In the genomic region with DNA sequence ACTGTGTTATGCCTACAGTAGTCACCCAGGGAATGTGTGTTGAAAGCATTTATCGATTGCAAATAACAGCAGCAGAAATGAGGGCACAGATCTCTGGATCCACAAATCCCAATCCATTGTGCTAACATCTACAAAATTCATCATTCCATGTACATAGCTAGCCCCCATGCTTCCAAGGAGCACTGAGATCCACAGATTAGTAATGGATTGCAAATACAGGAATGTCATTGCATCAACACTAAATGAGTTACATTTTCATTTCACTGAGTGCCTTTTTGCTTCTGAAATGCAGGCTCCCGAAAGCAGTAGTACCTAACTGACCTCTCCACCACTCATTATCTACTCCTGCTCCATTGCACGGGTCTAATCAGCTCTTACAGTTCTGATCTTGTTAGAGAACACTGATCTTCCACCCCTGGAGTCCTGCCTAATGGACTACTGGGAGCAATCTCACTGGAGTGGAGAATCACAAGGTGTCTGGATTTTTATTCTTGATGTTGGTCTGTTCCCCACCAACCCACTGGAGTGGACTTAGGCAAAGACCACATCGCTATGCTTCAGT, we compare ENCODE assay signal across 32 cellular contexts. TPM values are rescaled to one million over a fixed set of nuclear protein-coding genes. Genes with fewer than 3 reads are reported as not detected.
"Had no signal": no experiment of that assay in that cellular context is flagged by ENCODE, and none has a peak within 500 bp of the region (broad histone marks: within the 10 kb centered on the region; RNA-seq: fewer than 3 reads in every experiment).

No MANE protein-coding gene starts in this region.

- H3K4me1 Mint-ChIP-seq: activated naive CD4-positive, alpha-beta T cell treated with anti-CD3 and anti-CD28 coated beads, Interleukin-2, amount 10 ng/mL, durations not matched to agents 7 days and 5 days; activated naive CD8-positive, alpha-beta T cell treated with anti-CD3 and anti-CD28 coated beads, Interleukin-2, amount 10 ng/mL, durations not matched to agents 7 days and 5 days had no signal

- H3K4me3 ChIP-seq: ascending aorta, breast epithelium, cardiac muscle cell, colonic mucosa, esophagus squamous epithelium, gastroesophageal sphincter had no signal

- H3K9me3 Mint-ChIP-seq: activated CD8-positive, alpha-beta T cell treated with anti-CD3 and anti-CD28 coated beads for 36 hours; activated naive CD8-positive, alpha-beta T cell treated with anti-CD3 and anti-CD28 coated beads, Interleukin-2, amount 10 ng/mL, durations not matched to agents 7 days and 5 days; brain; WTC11 had no signal

- H3K27ac ChIP-seq: ascending aorta, breast epithelium, cardiac muscle cell, colonic mucosa, epithelial cell of prostate, esophagus squamous epithelium, gastroesophageal sphincter, VCaP had no signal

- H3K27me3 ChIP-seq: ascending aorta, breast epithelium, cardiac muscle cell, colonic mucosa, esophagus squamous epithelium, gastroesophageal sphincter had no signal

- H3K4me1 ChIP-seq: ascending aorta, breast epithelium, colonic mucosa, esophagus squamous epithelium, gastroesophageal sphincter had no signal

- DNase-seq: activated CD4-positive, alpha-beta T cell treated with anti-CD3 and anti-CD28 coated beads for 48 hours; activated CD4-positive, alpha-beta T cell treated with anti-CD3 and anti-CD28 coated beads, Interleukin-2, amount 50 U/mL, for 1 hour; activated CD4-positive, alpha-beta T cell treated with anti-CD3 and anti-CD28 coated beads, Interleukin-2, amount 50 U/mL, for 48 hours; activated CD8-positive, alpha-beta memory T cell treated with anti-CD3 and anti-CD28 coated beads for 24 hours; activated CD8-positive, alpha-beta T cell treated with anti-CD3 and anti-CD28 coated beads for 36 hours; activated gamma-delta T cell; activated naive CD4-positive, alpha-beta T cell; activated naive CD4-positive, alpha-beta T cell treated with anti-CD3 and anti-CD28 coated beads, Interleukin-2, amount 10 ng/mL, durations not matched to agents 7 days and 5 days; activated naive CD8-positive, alpha-beta T cell treated with anti-CD3 and anti-CD28 coated beads, Interleukin-2, amount 10 ng/mL, durations not matched to agents 7 days and 5 days; activated T-cell treated with anti-CD3 and anti-CD28 coated beads, Interleukin-2, amount 50 U/mL, for 48 hours; central memory CD4-positive, alpha-beta T cell; cerebellar nuclear complex; colonic mucosa; effector CD8-positive, alpha-beta T cell; esophagus squamous epithelium; foreskin melanocyte; hippocampal formation; T-helper 2 cell had no signal

- H3K27ac Mint-ChIP-seq: activated CD8-positive, alpha-beta T cell treated with anti-CD3 and anti-CD28 coated beads for 36 hours; activated naive CD4-positive, alpha-beta T cell treated with anti-CD3 and anti-CD28 coated beads, Interleukin-2, amount 10 ng/mL, durations not matched to agents 7 days and 5 days; activated naive CD4-positive, alpha-beta T cell treated with anti-CD3 and anti-CD28 coated beads, Interleukin-2, amount 50 U/mL, for 72 hours; activated naive CD8-positive, alpha-beta T cell treated with anti-CD3 and anti-CD28 coated beads, Interleukin-2, amount 10 ng/mL, durations not matched to agents 7 days and 5 days; WTC11 had no signal

- ATAC-seq: activated CD4-positive, CD25-positive, alpha-beta regulatory T cell treated with anti-CD3 and anti-CD28 coated beads, Interleukin-2, amount 50 U/mL, for 24 hours; activated CD8-positive, alpha-beta T cell treated with anti-CD3 and anti-CD28 coated beads for 36 hours; activated naive CD4-positive, alpha-beta T cell treated with anti-CD3 and anti-CD28 coated beads, Interleukin-2, amount 50 U/mL, for 72 hours; gastroesophageal sphincter; WTC11 had no signal

- H3K9me3 ChIP-seq: ascending aorta, breast epithelium, colonic mucosa, esophagus squamous epithelium, gastroesophageal sphincter had no signal

- H3K4me3 Mint-ChIP-seq: activated CD8-positive, alpha-beta T cell treated with anti-CD3 and anti-CD28 coated beads for 36 hours; activated naive CD4-positive, alpha-beta T cell treated with anti-CD3 and anti-CD28 coated beads, Interleukin-2, amount 10 ng/mL, durations not matched to agents 7 days and 5 days; activated naive CD8-positive, alpha-beta T cell treated with anti-CD3 and anti-CD28 coated beads, Interleukin-2, amount 10 ng/mL, durations not matched to agents 7 days and 5 days; brain; WTC11 had no signal

- H3K36me3 Mint-ChIP-seq: activated naive CD4-positive, alpha-beta T cell treated with anti-CD3 and anti-CD28 coated beads, Interleukin-2, amount 10 ng/mL, durations not matched to agents 7 days and 5 days; activated naive CD8-positive, alpha-beta T cell treated with anti-CD3 and anti-CD28 coated beads, Interleukin-2, amount 10 ng/mL, durations not matched to agents 7 days and 5 days; WTC11 had no signal

- H3K27me3 Mint-ChIP-seq: activated CD8-positive, alpha-beta T cell treated with anti-CD3 and anti-CD28 coated beads for 36 hours; activated naive CD4-positive, alpha-beta T cell treated with anti-CD3 and anti-CD28 coated beads, Interleukin-2, amount 10 ng/mL, durations not matched to agents 7 days and 5 days; activated naive CD8-positive, alpha-beta T cell treated with anti-CD3 and anti-CD28 coated beads, Interleukin-2, amount 10 ng/mL, durations not matched to agents 7 days and 5 days; brain had no signal

- H3K36me3 ChIP-seq: ascending aorta, breast epithelium, cardiac muscle cell, colonic mucosa, esophagus squamous epithelium, gastroesophageal sphincter had no signal

RNA-seq across cellular contexts. Expression of a gene that starts 30.5 kb away (rescaled TPM):
- total RNA-seq: activated CD8-positive, alpha-beta T cell treated with anti-CD3 and anti-CD28 coated beads for 36 hours; activated naive CD4-positive, alpha-beta T cell treated with anti-CD3 and anti-CD28 coated beads, Interleukin-2, amount 50 U/mL, for 72 hours; activated naive CD8-positive, alpha-beta T cell treated with anti-CD3 and anti-CD28 coated beads, Interleukin-2, amount 10 ng/mL, durations not matched to agents 7 days and 5 days; dermis microvascular lymphatic vessel endothelial cell; endothelial cell of umbilical vein; fibroblast of villous mesenchyme; glomerular endothelial cell had no signal

RNA-seq across cellular contexts. Expression of a gene that starts 36.7 kb away (rescaled TPM):
- total RNA-seq: activated CD8-positive, alpha-beta T cell treated with anti-CD3 and anti-CD28 coated beads for 36 hours; activated naive CD4-positive, alpha-beta T cell treated with anti-CD3 and anti-CD28 coated beads, Interleukin-2, amount 50 U/mL, for 72 hours; activated naive CD8-positive, alpha-beta T cell treated with anti-CD3 and anti-CD28 coated beads, Interleukin-2, amount 10 ng/mL, durations not matched to agents 7 days and 5 days; colonic mucosa; dermis microvascular lymphatic vessel endothelial cell; endothelial cell of umbilical vein; esophagus squamous epithelium; fibroblast of villous mesenchyme; glomerular endothelial cell had no signal
- polyA plus RNA-seq: endothelial cell of umbilical vein had no signal
